9 cellular contexts compared by ENCODE assay signal in the genomic region with DNA sequence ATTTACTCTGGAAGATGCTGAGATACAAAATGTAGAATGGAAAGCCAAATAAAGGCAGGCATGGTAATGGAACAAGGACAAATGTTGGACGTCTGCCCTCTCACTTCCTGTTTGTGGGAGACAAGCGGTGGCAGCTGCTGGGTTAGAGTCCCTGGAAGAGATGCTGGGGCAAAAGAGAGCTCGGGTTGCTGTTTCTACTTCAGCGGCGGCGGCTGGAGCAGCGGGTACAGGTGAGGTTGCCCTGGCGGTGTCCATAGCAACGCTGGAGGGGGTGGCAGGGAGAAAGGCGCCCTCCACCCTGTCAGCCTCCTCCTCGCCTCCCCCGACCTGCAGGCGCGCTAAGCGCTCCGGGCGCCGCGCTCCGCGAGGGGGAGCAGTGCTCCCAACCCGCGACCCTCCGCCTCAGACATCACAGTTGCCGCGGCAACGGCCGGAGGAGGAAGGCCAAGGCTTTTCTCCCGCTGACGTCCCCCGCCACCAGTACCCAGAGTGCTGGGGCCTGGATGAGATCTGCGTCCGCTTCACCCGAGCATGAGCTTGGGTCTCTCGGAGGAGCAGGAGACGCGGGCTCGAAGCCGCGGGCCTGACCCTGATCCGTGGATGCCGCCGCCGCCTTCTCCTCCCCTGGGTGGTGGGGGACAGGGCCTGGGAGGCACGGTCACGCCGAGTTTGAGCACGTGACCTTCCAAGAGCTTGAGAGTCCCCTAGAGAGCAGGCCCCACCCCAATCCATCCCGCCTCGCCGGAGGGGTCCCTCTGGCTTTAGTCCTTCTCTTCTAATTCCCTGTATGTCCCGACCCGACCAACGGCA.
DNase-seq lines count a peak whose midpoint lies in the region; ATAC-seq, FAIRE-seq and TF ChIP-seq lines count a peak whose summit lies in the region.
"Had no signal": no experiment of that assay in that cellular context is flagged by ENCODE, and none has a peak within 500 bp of the region (broad histone marks: within the 10 kb centered on the region; RNA-seq: fewer than 3 reads in every experiment).

No MANE protein-coding gene starts in this region.

- H3K4me1 ChIP-seq in H9 (ENCODE audit: insufficient read depth, low read length) (no peaks in the 10 kb centered on the region), endothelial cell of umbilical vein (ENCODE audit: control insufficient read depth, extremely low read depth, insufficient read depth, low read length) (no peaks in the 10 kb centered on the region), mesendoderm (ENCODE audit: control insufficient read depth, low read depth, low read length) (no peaks in the 10 kb centered on the region), vagina (no peaks in the 10 kb centered on the region)

- H3K14ac ChIP-seq in H9 (ENCODE audit: insufficient read depth, low read length): no peak overlapping the region

- CTCF ChIA-PET in endothelial cell of umbilical vein (lab: Charles Lee): interaction anchor here (1.0 to 4.0 kb wide), 3 partner anchors 16 to 651 kb away, joined by 3 to 14 read pairs (median 3); no protein-coding TSS in a partner anchor

- H3T11ph ChIP-seq in H9 (ENCODE audit: low read length): no peak overlapping the region

- H3K4me1 Mint-ChIP-seq in H9: peaks cover 8 to 13% of the 10 kb centered on the region in 2 experiments

- intact Hi-C loops in endothelial cell of umbilical vein (cut with micrococcal nuclease) (no loop called here), vagina (cut with DNase I) (no loop called here)

- POLR2A ChIA-PET in endothelial cell of umbilical vein (lab: Charles Lee): no interaction called here

- no peak overlapping the region for H4K91ac ChIP-seq in H9 (ENCODE audit: insufficient read length, low read depth, low read length)

- no peak overlapping the region for H3K4ac ChIP-seq in H9 (ENCODE audit: low read depth, low read length)
- H3K4ac ChIP-seq in mesendoderm (ENCODE audit: low read depth, low read length): no peak overlapping the region

- H3K27ac ChIP-seq in H9 (ENCODE audit: insufficient read length, low read depth, low read length) (no peak overlapping the region), endothelial cell of umbilical vein (ENCODE audit: insufficient read depth, low read depth, low read length) (no peak overlapping the region), mesendoderm (ENCODE audit: low read depth, low read length) (no peak overlapping the region), vagina (no peak overlapping the region)

- H2BK12ac ChIP-seq in H9 (ENCODE audit: insufficient read length, low read depth, low read length): no peak overlapping the region

- no peak overlapping the region for H4K8ac ChIP-seq in H9 (replicated peaks; ENCODE audit: insufficient read length, low read depth, low read length)
- H4K8ac ChIP-seq in mesendoderm (ENCODE audit: low read depth, low read length): no peak overlapping the region

- H3K9me3 ChIP-seq in H9 (ENCODE audit: control insufficient read depth, low read depth, low read length) (no peaks in the 10 kb centered on the region), endothelial cell of umbilical vein (replicated peaks; ENCODE audit: control insufficient read depth, insufficient read depth, low read length) (no peaks in the 10 kb centered on the region), vagina (no peaks in the 10 kb centered on the region)

- WGBS in H9 (ENCODE audit: extremely low coverage, insufficient read length, low lambda C conversion rate): no CpG with 5 or more reads among the region's 54 CpGs
- no CpG with 5 or more reads among the region's 54 CpGs for WGBS in mesendoderm (ENCODE audit: extremely low coverage, insufficient coverage, low lambda C conversion rate)

- no peak overlapping the region for H3K18ac ChIP-seq in H9 (ENCODE audit: insufficient read length, low read depth, low read length)
- H3K18ac ChIP-seq in mesendoderm (ENCODE audit: low read length): no peak overlapping the region

- no peak overlapping the region for H2BK20ac ChIP-seq in H9 (ENCODE audit: low read depth, low read length, poor library complexity, severe bottlenecking)

- H3K4me3 ChIP-seq in endothelial cell of umbilical vein (replicated peaks in 1 of 3; ENCODE audit: insufficient read depth in 1 of 3, low read depth in 1 of 3, low read length in 3 of 3) (peak overlapping the region in 1 of 3 experiments; percentile 8), mesendoderm (ENCODE audit: low read length) (peak overlapping the region; percentile 19), vagina (peak overlapping the region; percentile 32 to 34)
- H3K4me3 ChIP-seq: K562 had no signal

- no peaks in the 10 kb centered on the region for H3K9me3 Mint-ChIP-seq in H9

- TF ChIP-seq POLR2A in endothelial cell of umbilical vein (IDR thresholded peaks at IDR 0.05; ENCODE audit: low read depth, low read length) (no peak), vagina (IDR thresholded peaks at IDR 0.05) (no peak)

- peak overlapping the region; percentile 52 for H3K4me2 ChIP-seq in H9 (ENCODE audit: insufficient read depth, insufficient read length, low read length)
- no peak overlapping the region for H3K4me2 ChIP-seq in endothelial cell of umbilical vein (ENCODE audit: insufficient read depth, low read length)
- H3K4me2 ChIP-seq in mesendoderm (ENCODE audit: low read length): peak overlapping the region; percentile 39

- no peaks in the 10 kb centered on the region for H3K79me2 ChIP-seq in H9 (ENCODE audit: insufficient read depth, low read length)
- no peaks in the 10 kb centered on the region for H3K79me2 ChIP-seq in endothelial cell of umbilical vein (ENCODE audit: control insufficient read depth, insufficient read depth, low read length)
- no peaks in the 10 kb centered on the region for H3K79me2 ChIP-seq in mesendoderm (ENCODE audit: control insufficient read depth, insufficient read depth, low read length)

- peak; percentile 67 for TF ChIP-seq CTCF in H9 (conservative IDR thresholded peaks at IDR 0.05)
- peak in 1 of 2 donors; percentile 37 for TF ChIP-seq CTCF in endothelial cell of umbilical vein (IDR thresholded peaks at IDR 0.05; ENCODE audit: extremely low read depth in 1 of 2, insufficient read depth in 1 of 2, low read depth in 1 of 2, low read length in 2 of 2)
- no peak for TF ChIP-seq CTCF in vagina (IDR thresholded peaks at IDR 0.05)

- H3K27me3 ChIP-seq in H9 (ENCODE audit: insufficient read depth, low read length) (0 out of 2 replicates have a peak, but pooled peaks cover 4% of the 10 kb centered on the region), endothelial cell of umbilical vein (ENCODE audit: control insufficient read depth in 2 of 2, insufficient read depth in 2 of 2, low read length in 2 of 2) (peaks cover 10 to 30% of the 10 kb centered on the region in 2 experiments), mesendoderm (ENCODE audit: insufficient read depth, low read length, poor library complexity) (no peaks in the 10 kb centered on the region), vagina (peaks cover 4% of the 10 kb centered on the region)

- no peak overlapping the region for H2BK120ac ChIP-seq in H9 (ENCODE audit: low read depth, low read length, poor library complexity, severe bottlenecking)
- H2BK120ac ChIP-seq in mesendoderm (ENCODE audit: low read depth, low read length): no peak overlapping the region

- peak; percentile 4 for FAIRE-seq in endothelial cell of umbilical vein (lab: Jason Lieb, UNC)
- no peak for FAIRE-seq in HTR-8/SVneo (lab: Jason Lieb, UNC)
- FAIRE-seq: K562 had no signal

- H4K5ac ChIP-seq in H9 (ENCODE audit: insufficient read length, low read depth, low read length): no peak overlapping the region
- no peak overlapping the region for H4K5ac ChIP-seq in mesendoderm (ENCODE audit: low read length)

- H4K20me1 ChIP-seq in H9 (ENCODE audit: control insufficient read depth, insufficient read depth, insufficient read length) (no peaks in the 10 kb centered on the region), endothelial cell of umbilical vein (replicated peaks; ENCODE audit: control insufficient read depth, extremely low read depth, insufficient read depth, low read length) (no peaks in the 10 kb centered on the region)

- no peak overlapping the region for H2AK5ac ChIP-seq in H9 (ENCODE audit: insufficient read length, low read length)
- no peak overlapping the region for H2AK5ac ChIP-seq in mesendoderm (ENCODE audit: low read length)

- dilution Hi-C loops in endothelial cell of umbilical vein (cut with MboI; ENCODE audit: extremely low pct_ligation_motif_present, low sequenced_read_pairs): no loop called here

- H2BK15ac ChIP-seq in H9 (ENCODE audit: low read depth, low read length) (no peak overlapping the region), mesendoderm (replicated peaks; ENCODE audit: low read depth) (no peak overlapping the region)

- H3K36me3 ChIP-seq in endothelial cell of umbilical vein (ENCODE audit: control insufficient read depth in 2 of 2, extremely low read depth in 1 of 2, insufficient read depth in 2 of 2, low read length in 2 of 2): no peaks in the 10 kb centered on the region
- no peaks in the 10 kb centered on the region for H3K36me3 ChIP-seq in mesendoderm (ENCODE audit: control insufficient read depth, insufficient read depth, low read length)
- no peaks in the 10 kb centered on the region for H3K36me3 ChIP-seq in vagina

- ATAC-seq in GM21447 (IDR thresholded peaks at IDR 0.05; ENCODE audit: unreplicated experiment): no peak
- ATAC-seq: K562 had no signal

- no peak overlapping the region for H3K27ac Mint-ChIP-seq in H9

- H3K56ac ChIP-seq in H9 (ENCODE audit: insufficient read length, low read depth, low read length): no peak overlapping the region
- peak overlapping the region; percentile 77 for H3K56ac ChIP-seq in mesendoderm (ENCODE audit: low read length)

- H3K36me3 Mint-ChIP-seq in H9 (ENCODE audit: insufficient read depth in 1 of 3, low read depth in 3 of 3): no peaks in the 10 kb centered on the region

- H3K23ac ChIP-seq in H9 (ENCODE audit: insufficient read length, low read depth, low read length): no peak overlapping the region
- no peak overlapping the region for H3K23ac ChIP-seq in mesendoderm (ENCODE audit: low read length)

- no peak overlapping the region for H3K9ac ChIP-seq in H9 (ENCODE audit: extremely low read depth, insufficient read length, low read length)
- no peak overlapping the region for H3K9ac ChIP-seq in endothelial cell of umbilical vein (replicated peaks; ENCODE audit: extremely low read depth, insufficient read depth, low read length)
- H3K9ac ChIP-seq in mesendoderm (ENCODE audit: low read length): peak overlapping the region; percentile 31

- no peaks in the 10 kb centered on the region for H3K9me1 ChIP-seq in endothelial cell of umbilical vein (replicated peaks; ENCODE audit: control insufficient read depth, extremely low read depth, insufficient read depth, low read length)

- no peak overlapping the region for H2BK5ac ChIP-seq in H9 (ENCODE audit: insufficient read length, low read length)
- H2BK5ac ChIP-seq in mesendoderm (ENCODE audit: low read length): no peak overlapping the region

- H2AFZ ChIP-seq in H9 (ENCODE audit: low read length): no peak overlapping the region
- H2AFZ ChIP-seq in endothelial cell of umbilical vein (ENCODE audit: low read depth, low read length): peak overlapping the region; percentile 46

- no peaks in the 10 kb centered on the region for H3K23me2 ChIP-seq in H9 (ENCODE audit: insufficient read length, low read depth, low read length, poor library complexity, severe bottlenecking)

- no TSS peak for BruUV-seq in endothelial cell of umbilical vein (replicated peaks; lab: Mats Ljungman, UMichigan)

- H3K27me3 Mint-ChIP-seq in H9 (ENCODE audit: low read depth): peaks cover 44% of the 10 kb centered on the region

- H3K4me3 Mint-ChIP-seq in H9: peak overlapping the region; percentile 67 to 82

- DNase-seq in H9 (peak; percentile 95), NCI-H446 treated with DMSO at 0.1 percent for 48 hours (lab: John Stamatoyannopoulos, UW) (peak; percentile 39), endothelial cell of umbilical vein (ENCODE audit: low read depth, low spot score) (peak; percentile 24), mesendoderm (peak; percentile 95), vagina (ENCODE audit: extremely low spot score in 2 of 2) (no peak), HTR-8/SVneo (ENCODE audit: insufficient read length, low spot score) (no peak), DMS114 treated with DMSO at 0.1 percent for 48 hours (lab: John Stamatoyannopoulos, UW; ENCODE audit: unreplicated experiment) (no peak)

- no peaks in the 10 kb centered on the region for H3K79me1 ChIP-seq in H9 (ENCODE audit: insufficient read depth, low read depth, low read length, poor library complexity, severe bottlenecking)
- H3K79me1 ChIP-seq in mesendoderm (ENCODE audit: low read length): no peaks in the 10 kb centered on the region

Comparison
In these comparisons a context has a peak if more than half of its experiments do, and no peak if none do; other contexts are left out.
1. DNase-seq: peak in H9 (single experiment), NCI-H446 treated with DMSO at 0.1 percent for 48 hours (single experiment), endothelial cell of umbilical vein (single experiment) and mesendoderm (single experiment); none in vagina (0 of 2), HTR-8/SVneo (single experiment) and DMS114 treated with DMSO at 0.1 percent for 48 hours (single experiment).